In the genomic region with DNA sequence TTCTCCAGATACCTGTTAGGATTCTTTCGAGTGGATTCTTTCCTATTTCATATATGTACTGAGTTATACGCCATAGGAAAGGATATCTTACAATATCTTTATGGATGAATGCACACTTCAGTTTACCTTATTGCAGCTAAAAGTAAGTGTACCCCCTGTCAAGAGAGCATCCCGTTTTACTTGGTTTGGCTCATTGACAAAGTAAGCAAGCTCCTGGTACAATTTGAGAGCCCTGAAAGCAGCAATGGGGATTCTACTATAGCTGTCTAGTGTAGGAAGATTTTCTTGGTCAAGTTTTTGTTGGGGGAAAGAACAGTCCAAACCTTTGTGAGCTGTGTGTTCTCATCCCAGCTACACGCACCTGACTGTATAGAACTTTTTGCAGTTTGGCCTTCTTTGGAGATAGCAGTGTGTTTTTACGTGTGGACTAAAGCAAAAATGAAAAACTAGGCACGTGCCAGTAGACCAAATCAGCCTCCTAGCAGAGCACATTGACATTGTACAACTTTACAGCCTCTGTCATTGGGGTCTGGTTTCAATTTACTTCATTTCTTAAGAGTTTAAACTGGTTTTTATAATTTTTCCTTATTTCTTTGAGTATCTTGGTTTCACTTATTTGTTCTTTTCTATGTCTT, we compare ENCODE assay signal across 1 cellular context.
TF ChIP-seq lines count a peak whose summit lies in the region.

No MANE protein-coding gene starts in this region.

TF ChIP-seq in SK-N-SH treated with all-trans-retinoic acid at 6 μM for 48 hours, 23 proteins besides CTCF, POLR2A, EP300 and RAD21 (continued from another document):
- TF ChIP-seq, protein P1, sequence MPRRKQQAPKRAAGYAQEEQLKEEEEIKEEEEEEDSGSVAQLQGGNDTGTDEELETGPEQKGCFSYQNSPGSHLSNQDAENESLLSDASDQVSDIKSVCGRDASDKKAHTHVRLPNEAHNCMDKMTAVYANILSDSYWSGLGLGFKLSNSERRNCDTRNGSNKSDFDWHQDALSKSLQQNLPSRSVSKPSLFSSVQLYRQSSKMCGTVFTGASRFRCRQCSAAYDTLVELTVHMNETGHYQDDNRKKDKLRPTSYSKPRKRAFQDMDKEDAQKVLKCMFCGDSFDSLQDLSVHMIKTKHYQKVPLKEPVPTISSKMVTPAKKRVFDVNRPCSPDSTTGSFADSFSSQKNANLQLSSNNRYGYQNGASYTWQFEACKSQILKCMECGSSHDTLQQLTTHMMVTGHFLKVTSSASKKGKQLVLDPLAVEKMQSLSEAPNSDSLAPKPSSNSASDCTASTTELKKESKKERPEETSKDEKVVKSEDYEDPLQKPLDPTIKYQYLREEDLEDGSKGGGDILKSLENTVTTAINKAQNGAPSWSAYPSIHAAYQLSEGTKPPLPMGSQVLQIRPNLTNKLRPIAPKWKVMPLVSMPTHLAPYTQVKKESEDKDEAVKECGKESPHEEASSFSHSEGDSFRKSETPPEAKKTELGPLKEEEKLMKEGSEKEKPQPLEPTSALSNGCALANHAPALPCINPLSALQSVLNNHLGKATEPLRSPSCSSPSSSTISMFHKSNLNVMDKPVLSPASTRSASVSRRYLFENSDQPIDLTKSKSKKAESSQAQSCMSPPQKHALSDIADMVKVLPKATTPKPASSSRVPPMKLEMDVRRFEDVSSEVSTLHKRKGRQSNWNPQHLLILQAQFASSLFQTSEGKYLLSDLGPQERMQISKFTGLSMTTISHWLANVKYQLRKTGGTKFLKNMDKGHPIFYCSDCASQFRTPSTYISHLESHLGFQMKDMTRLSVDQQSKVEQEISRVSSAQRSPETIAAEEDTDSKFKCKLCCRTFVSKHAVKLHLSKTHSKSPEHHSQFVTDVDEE (CRISPR knock-in tag; IDR thresholded peaks at IDR 0.05) = no peak
- TF ChIP-seq ARNTL (CRISPR knock-in tag; IDR thresholded peaks at IDR 0.05; ENCODE audit: borderline replicate concordance, low read depth) (no peak), ISL1 (CRISPR knock-in tag; IDR thresholded peaks at IDR 0.05) (no peak), ZNF565 (CRISPR knock-in tag; conservative IDR thresholded peaks at IDR 0.05; ENCODE audit: low read depth) (no peak), GLIS3 (CRISPR knock-in tag; IDR thresholded peaks at IDR 0.05) (no peak)
- TF ChIP-seq, protein P2, sequence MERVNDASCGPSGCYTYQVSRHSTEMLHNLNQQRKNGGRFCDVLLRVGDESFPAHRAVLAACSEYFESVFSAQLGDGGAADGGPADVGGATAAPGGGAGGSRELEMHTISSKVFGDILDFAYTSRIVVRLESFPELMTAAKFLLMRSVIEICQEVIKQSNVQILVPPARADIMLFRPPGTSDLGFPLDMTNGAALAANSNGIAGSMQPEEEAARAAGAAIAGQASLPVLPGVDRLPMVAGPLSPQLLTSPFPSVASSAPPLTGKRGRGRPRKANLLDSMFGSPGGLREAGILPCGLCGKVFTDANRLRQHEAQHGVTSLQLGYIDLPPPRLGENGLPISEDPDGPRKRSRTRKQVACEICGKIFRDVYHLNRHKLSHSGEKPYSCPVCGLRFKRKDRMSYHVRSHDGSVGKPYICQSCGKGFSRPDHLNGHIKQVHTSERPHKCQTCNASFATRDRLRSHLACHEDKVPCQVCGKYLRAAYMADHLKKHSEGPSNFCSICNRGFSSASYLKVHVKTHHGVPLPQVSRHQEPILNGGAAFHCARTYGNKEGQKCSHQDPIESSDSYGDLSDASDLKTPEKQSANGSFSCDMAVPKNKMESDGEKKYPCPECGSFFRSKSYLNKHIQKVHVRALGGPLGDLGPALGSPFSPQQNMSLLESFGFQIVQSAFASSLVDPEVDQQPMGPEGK (CRISPR knock-in tag; IDR thresholded peaks at IDR 0.05; ENCODE audit: borderline replicate concordance) = no peak
- TF ChIP-seq, protein P3, sequence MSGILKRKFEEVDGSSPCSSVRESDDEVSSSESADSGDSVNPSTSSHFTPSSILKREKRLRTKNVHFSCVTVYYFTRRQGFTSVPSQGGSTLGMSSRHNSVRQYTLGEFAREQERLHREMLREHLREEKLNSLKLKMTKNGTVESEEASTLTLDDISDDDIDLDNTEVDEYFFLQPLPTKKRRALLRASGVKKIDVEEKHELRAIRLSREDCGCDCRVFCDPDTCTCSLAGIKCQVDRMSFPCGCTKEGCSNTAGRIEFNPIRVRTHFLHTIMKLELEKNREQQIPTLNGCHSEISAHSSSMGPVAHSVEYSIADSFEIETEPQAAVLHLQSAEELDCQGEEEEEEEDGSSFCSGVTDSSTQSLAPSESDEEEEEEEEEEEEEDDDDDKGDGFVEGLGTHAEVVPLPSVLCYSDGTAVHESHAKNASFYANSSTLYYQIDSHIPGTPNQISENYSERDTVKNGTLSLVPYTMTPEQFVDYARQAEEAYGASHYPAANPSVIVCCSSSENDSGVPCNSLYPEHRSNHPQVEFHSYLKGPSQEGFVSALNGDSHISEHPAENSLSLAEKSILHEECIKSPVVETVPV (CRISPR knock-in tag; IDR thresholded peaks at IDR 0.05) = no peak
- TF ChIP-seq, protein P4, sequence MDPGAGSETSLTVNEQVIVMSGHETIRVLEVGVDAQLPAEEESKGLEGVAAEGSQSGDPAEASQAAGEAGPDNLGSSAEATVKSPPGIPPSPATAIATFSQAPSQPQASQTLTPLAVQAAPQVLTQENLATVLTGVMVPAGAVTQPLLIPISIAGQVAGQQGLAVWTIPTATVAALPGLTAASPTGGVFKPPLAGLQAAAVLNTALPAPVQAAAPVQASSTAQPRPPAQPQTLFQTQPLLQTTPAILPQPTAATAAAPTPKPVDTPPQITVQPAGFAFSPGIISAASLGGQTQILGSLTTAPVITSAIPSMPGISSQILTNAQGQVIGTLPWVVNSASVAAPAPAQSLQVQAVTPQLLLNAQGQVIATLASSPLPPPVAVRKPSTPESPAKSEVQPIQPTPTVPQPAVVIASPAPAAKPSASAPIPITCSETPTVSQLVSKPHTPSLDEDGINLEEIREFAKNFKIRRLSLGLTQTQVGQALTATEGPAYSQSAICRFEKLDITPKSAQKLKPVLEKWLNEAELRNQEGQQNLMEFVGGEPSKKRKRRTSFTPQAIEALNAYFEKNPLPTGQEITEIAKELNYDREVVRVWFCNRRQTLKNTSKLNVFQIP (CRISPR knock-in tag; IDR thresholded peaks at IDR 0.05; ENCODE audit: borderline replicate concordance, low read depth) = no peak
